ENCODE assay signal across 8 cellular contexts in genomic region chr10:63521389-63522128, GRCh38. TPM values are rescaled to one million over a fixed set of nuclear protein-coding genes. Genes with fewer than 3 reads are reported as not detected.
DNase-seq lines count a peak whose midpoint lies in the region; ATAC-seq, FAIRE-seq and TF ChIP-seq lines count a peak whose summit lies in the region.

A gene with protein sequence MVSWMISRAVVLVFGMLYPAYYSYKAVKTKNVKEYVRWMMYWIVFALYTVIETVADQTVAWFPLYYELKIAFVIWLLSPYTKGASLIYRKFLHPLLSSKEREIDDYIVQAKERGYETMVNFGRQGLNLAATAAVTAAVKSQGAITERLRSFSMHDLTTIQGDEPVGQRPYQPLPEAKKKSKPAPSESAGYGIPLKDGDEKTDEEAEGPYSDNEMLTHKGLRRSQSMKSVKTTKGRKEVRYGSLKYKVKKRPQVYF (plus strand): TSS chr10:63521401. CDS start chr10:63521546, 145 bp downstream.

- H3K27ac Mint-ChIP-seq in central memory CD8-positive, alpha-beta T cell (ENCODE audit: low read depth): peak within 1 kb of the TSS; percentile 92

- no peaks in the 10 kb centered on the region for H3K27me3 Mint-ChIP-seq in central memory CD8-positive, alpha-beta T cell

- peaks cover 29% of the 10 kb centered on the region for H3K4me1 Mint-ChIP-seq in central memory CD8-positive, alpha-beta T cell

- no peak for TF ChIP-seq CTCF in kidney (IDR thresholded peaks at IDR 0.05; ENCODE audit: borderline replicate concordance, extremely low read depth, insufficient read depth)

- intact Hi-C loops in kidney (cut with DNase I): no loop called here

- peak within 1 kb of the TSS; percentile 87 for H3K4me3 Mint-ChIP-seq in central memory CD8-positive, alpha-beta T cell

- no peaks in the 10 kb centered on the region for H3K9me3 Mint-ChIP-seq in central memory CD8-positive, alpha-beta T cell

- H3K36me3 Mint-ChIP-seq in central memory CD8-positive, alpha-beta T cell (ENCODE audit: insufficient read depth): peaks cover 19% of the 10 kb centered on the region

- peaks cover 10 to 14% of the 10 kb centered on the region in 2 donors for H3K4me1 ChIP-seq in kidney (ENCODE audit: control insufficient read depth in 1 of 2, insufficient read depth in 1 of 2, low read depth in 1 of 2, low read length in 2 of 2)

- no peak for FAIRE-seq in kidney (lab: Jason Lieb, UNC)

- no peaks in the 10 kb centered on the region for H3K9me3 ChIP-seq in kidney (ENCODE audit: control insufficient read depth in 1 of 2, low read length in 2 of 2)

- peak within 1 kb of the TSS; percentile 89 to 92 for H3K4me3 ChIP-seq in kidney (ENCODE audit: low read length in 2 of 2)

- ATAC-seq in HG02678 (IDR thresholded peaks at IDR 0.05; ENCODE audit: unreplicated experiment): peak; percentile 66
- ATAC-seq in central memory CD8-positive, alpha-beta T cell (replicated peaks; ENCODE audit: extremely low read depth, poor library complexity, severe bottlenecking): peak; percentile 72

- H3K36me3 ChIP-seq in kidney (ENCODE audit: control insufficient read depth in 1 of 2, insufficient read depth in 2 of 2, low read length in 2 of 2): no peaks in the 10 kb centered on the region

- peak within 1 kb of the TSS; percentile 95 to 96 for H3K27ac ChIP-seq in kidney (ENCODE audit: low read depth in 2 of 2, low read length in 2 of 2)

- peak within 1 kb of the TSS; percentile 94 to 96 for H3K9ac ChIP-seq in kidney (ENCODE audit: low read length in 2 of 2)

- peak; percentile 16 for DNase-seq in NK-92 treated with Interleukin-12 subunit alpha and Interleukin-12 subunit beta, amount 100 ng/mL, for 24 hours (lab: John Stamatoyannopoulos, UW)
- no peak for DNase-seq in NK-92 (lab: John Stamatoyannopoulos, UW; ENCODE audit: unreplicated experiment)
- peak; percentile 16 for DNase-seq in NCI-H128 (lab: John Stamatoyannopoulos, UW; ENCODE audit: unreplicated experiment)
- peak; percentile 16 to 29 (median 26) for DNase-seq in activated CD4-positive, CD25-positive, alpha-beta regulatory T cell (lab: John Stamatoyannopoulos, UW)
- DNase-seq in central memory CD8-positive, alpha-beta T cell (ENCODE audit: low spot score in 2 of 2): peak; percentile 35 to 50
- DNase-seq in kidney: peak; percentile 90
- peak; percentile 20 to 43 (median 42) for DNase-seq in stimulated activated CD4-positive, alpha-beta T cell treated with anti-CD3 and anti-CD28 coated beads, Interleukin-12 subunit alpha, Interleukin-12 subunit beta, amount 100 ng/mL, for 48 hours (ENCODE audit: low read depth in 2 of 3, low spot score in 1 of 3)

RNA-seq across cellular contexts. Expression of the gene that starts here (rescaled TPM):
- 34.6 TPM for total RNA-seq in kidney
- 12.7 TPM for polyA plus RNA-seq in kidney (ENCODE audit: insufficient read depth, low read depth, low replicate concordance)
